In genomic region chr10:27256299-27256698, GRCh38 we compare ENCODE assay signal across 1 cellular context.
TF ChIP-seq lines count a peak whose summit lies in the region.

No MANE protein-coding gene starts in this region.

TF ChIP-seq in H1, 55 proteins besides CTCF, POLR2A, EP300 and RAD21:
- TF ChIP-seq POU5F1 (IDR thresholded peaks at IDR 0.05; ENCODE audit: low read depth, low read length): no peak
- no peak for TF ChIP-seq EGR1 (IDR thresholded peaks at IDR 0.05; ENCODE audit: borderline replicate concordance, low read depth, low read length)
- no peak for TF ChIP-seq ATF2 (IDR thresholded peaks at IDR 0.05; ENCODE audit: low read length)
- no peak for TF ChIP-seq KDM1A (IDR thresholded peaks at IDR 0.05; ENCODE audit: borderline replicate concordance, low read length)
- no peak for TF ChIP-seq SIX5 (IDR thresholded peaks at IDR 0.05; ENCODE audit: low read depth, low read length)
- TF ChIP-seq CHD2 (IDR thresholded peaks at IDR 0.05; ENCODE audit: low read length): no peak
- no peak for TF ChIP-seq RBBP5 (IDR thresholded peaks at IDR 0.05; ENCODE audit: borderline replicate concordance, low read depth, low read length)
- TF ChIP-seq E2F6 (IDR thresholded peaks at IDR 0.05): no peak
- TF ChIP-seq CEBPB (IDR thresholded peaks at IDR 0.05; ENCODE audit: low read depth, low read length): no peak
- no peak for TF ChIP-seq YY1 (IDR thresholded peaks at IDR 0.05; ENCODE audit: low read depth, low read length)
